28 cellular contexts compared by ENCODE assay signal in genomic region chr17:82091264-82092066, GRCh38. TPM values are rescaled to one million over a fixed set of nuclear protein-coding genes. Genes with fewer than 3 reads are reported as not detected.
DNase-seq lines count a peak whose midpoint lies in the region; ATAC-seq and TF ChIP-seq lines count a peak whose summit lies in the region.
"Had no signal": no experiment of that assay in that cellular context is flagged by ENCODE, and none has a peak within 500 bp of the region (broad histone marks: within the 10 kb centered on the region; RNA-seq: fewer than 3 reads in every experiment).

No MANE protein-coding gene starts in this region.

- no peak overlapping the region for H3K18ac ChIP-seq in neuronal stem cell (ENCODE audit: low read length)

- TF ChIP-seq CTCF in chondrocyte (IDR thresholded peaks at IDR 0.05) = no peak

- no peak overlapping the region for H2BK120ac ChIP-seq in neuronal stem cell (ENCODE audit: low read depth, low read length)

- H3K36me3 ChIP-seq in neuronal stem cell (replicated peaks in 1 of 2; ENCODE audit: control insufficient read depth in 2 of 2, insufficient read depth in 2 of 2, low read length in 2 of 2) = peaks cover 90 to 99% of the 10 kb centered on the region in 2 donors
- H3K36me3 ChIP-seq: uterus had no signal

- H3K79me1 ChIP-seq in neuronal stem cell (ENCODE audit: low read depth, low read length) = peaks cover 71% of the 10 kb centered on the region

- H2AFZ ChIP-seq in neuronal stem cell (ENCODE audit: low read length) = no peak overlapping the region
- H2AFZ ChIP-seq: GM23338 had no signal

- H2BK5ac ChIP-seq in neuronal stem cell (ENCODE audit: low read length) = no peak overlapping the region

- no peak overlapping the region for H3K4ac ChIP-seq in neuronal stem cell (ENCODE audit: low read length)

- no peak overlapping the region for H3K4me3 ChIP-seq in neuronal stem cell (ENCODE audit: low read length in 2 of 2)
- H3K4me3 ChIP-seq: ascending aorta, colonic mucosa, gastroesophageal sphincter, GM23338, right lobe of liver, SJCRH30, spleen, thyroid gland, uterus had no signal

- WGBS in neuronal stem cell (ENCODE audit: extremely low coverage in 2 of 2, insufficient read length in 2 of 2, insufficient replicate concordance in 1 of 2), 2 donors = no CpG with 5 or more reads among the region's 37 CpGs

- no peak overlapping the region for H3K27ac Mint-ChIP-seq in chondrocyte (ENCODE audit: unreplicated experiment)
- H3K27ac Mint-ChIP-seq: activated CD4-positive, alpha-beta T cell treated with anti-CD3 and anti-CD28 coated beads, Interleukin-2, amount 10 ng/mL, durations not matched to agents 24 days and 14 days; activated naive CD8-positive, alpha-beta T cell treated with anti-CD3 and anti-CD28 coated beads for 36 hours; GM23338 had no signal

- H4K8ac ChIP-seq in neuronal stem cell (ENCODE audit: low read depth, low read length) = peak overlapping the region; percentile 3

- H3K4me1 ChIP-seq in neuronal stem cell (ENCODE audit: control insufficient read depth in 2 of 2, insufficient read depth in 1 of 2, low read depth in 1 of 2, low read length in 2 of 2) = peaks cover 6 to 18% of the 10 kb centered on the region in 2 donors

- H3K9ac ChIP-seq in neuronal stem cell (ENCODE audit: low read depth, low read length, poor library complexity) = peak overlapping the region; percentile 44

- no peak overlapping the region for H3K4me3 Mint-ChIP-seq in chondrocyte (ENCODE audit: unreplicated experiment)
- H3K4me3 Mint-ChIP-seq: activated CD4-positive, alpha-beta T cell treated with anti-CD3 and anti-CD28 coated beads, Interleukin-2, amount 10 ng/mL, durations not matched to agents 24 days and 14 days; activated naive CD8-positive, alpha-beta T cell treated with anti-CD3 and anti-CD28 coated beads for 36 hours; GM23338 had no signal

- peak overlapping the region; percentile 95 for H3K23ac ChIP-seq in neuronal stem cell (ENCODE audit: low read depth, low read length, poor library complexity)

- H3K9me3 ChIP-seq in neuronal stem cell (replicated peaks in 1 of 2; ENCODE audit: control insufficient read depth in 2 of 2, insufficient read depth in 1 of 2, low read depth in 1 of 2, low read length in 2 of 2) = no peaks in the 10 kb centered on the region
- H3K9me3 ChIP-seq: ascending aorta, colonic mucosa, gastroesophageal sphincter, right lobe of liver, SJCRH30, spleen, thyroid gland, uterus had no signal

- H2BK15ac ChIP-seq in neuronal stem cell (ENCODE audit: low read length) = no peak overlapping the region

- ATAC-seq in Right ventricle myocardium superior (ENCODE audit: poor library complexity) (no peak), left ventricle myocardium superior (no peak)
- ATAC-seq: gastroesophageal sphincter, GM23338, left colon, right lobe of liver had no signal

- no peak overlapping the region for H2AK5ac ChIP-seq in neuronal stem cell (ENCODE audit: low read depth, low read length)

- intact Hi-C loops in Right ventricle myocardium superior (cut with DNase I) = no loop called here
- intact Hi-C loops in left ventricle myocardium superior (cut with micrococcal nuclease) = no loop called here

- no peaks in the 10 kb centered on the region for H3K27me3 ChIP-seq in neuronal stem cell (ENCODE audit: control insufficient read depth in 3 of 3, insufficient read depth in 3 of 3, low read depth in 1 of 3, low read length in 3 of 3)
- H3K27me3 ChIP-seq: ascending aorta, colonic mucosa, gastroesophageal sphincter, right lobe of liver, SJCRH30, spleen, thyroid gland, uterus had no signal

- H3K36me3 Mint-ChIP-seq in chondrocyte (ENCODE audit: low read depth) = peaks cover 9% of the 10 kb centered on the region

- DNase-seq in Right ventricle myocardium superior (peak; percentile 28), left ventricle myocardium superior (no peak), chondrocyte (ENCODE audit: low spot score) (peak; percentile 89), neuronal stem cell (ENCODE audit: low spot score) (no peak), DMS153 (lab: John Stamatoyannopoulos, UW) (no peak)
- DNase-seq in activated T-cell treated with anti-CD3 and anti-CD28 coated beads, Interleukin-2, amount 50 U/mL, for 48 hours = no peak
- DNase-seq: activated CD4-positive, alpha-beta T cell treated with anti-CD3 and anti-CD28 coated beads, Interleukin-2, amount 10 ng/mL, durations not matched to agents 24 days and 14 days; activated effector memory CD4-positive, alpha-beta T cell treated with Interleukin-2 at 50 U/mL for 16 hours; activated naive CD8-positive, alpha-beta T cell treated with anti-CD3 and anti-CD28 coated beads for 36 hours; colonic mucosa; effector CD4-positive, alpha-beta T cell; hippocampal formation; left colon; NCI-H1048; NCI-H1694; NCI-H446 treated with DMSO at 0.1 percent for 48 hours; NCI-H774; SJCRH30; stimulated activated CD4-positive, alpha-beta T cell treated with anti-CD3 and anti-CD28 coated beads, Interleukin-4, amount 100 ng/mL, for 1 hour; SW 1271; T-helper 9 cell; thyroid gland; uterus had no signal

- peaks cover 11% of the 10 kb centered on the region for H3K4me1 Mint-ChIP-seq in chondrocyte (ENCODE audit: low read depth)

- H3K14ac ChIP-seq in neuronal stem cell (ENCODE audit: low read length) = no peak overlapping the region

- H3K9me3 Mint-ChIP-seq in chondrocyte (ENCODE audit: low read depth) = no peaks in the 10 kb centered on the region
- H3K9me3 Mint-ChIP-seq: activated CD4-positive, alpha-beta T cell treated with anti-CD3 and anti-CD28 coated beads, Interleukin-2, amount 10 ng/mL, durations not matched to agents 24 days and 14 days; activated naive CD8-positive, alpha-beta T cell treated with anti-CD3 and anti-CD28 coated beads for 36 hours; GM23338 had no signal

- no peak overlapping the region for H4K91ac ChIP-seq in neuronal stem cell (ENCODE audit: low read depth, low read length, poor library complexity)

- no peak overlapping the region for H2BK12ac ChIP-seq in neuronal stem cell (ENCODE audit: low read length)

- H3K4me2 ChIP-seq in neuronal stem cell (ENCODE audit: insufficient read depth, low read length, poor library complexity, severe bottlenecking) = no peak overlapping the region
- H3K4me2 ChIP-seq: GM23338 had no signal

- H3K27ac ChIP-seq in neuronal stem cell (replicated peaks; ENCODE audit: low read length) = no peak overlapping the region
- H3K27ac ChIP-seq: ascending aorta, colonic mucosa, gastroesophageal sphincter, right lobe of liver, SJCRH30, spleen, thyroid gland, uterus had no signal

- no peaks in the 10 kb centered on the region for H3K27me3 Mint-ChIP-seq in chondrocyte (ENCODE audit: low read depth)
- H3K27me3 Mint-ChIP-seq: activated CD4-positive, alpha-beta T cell treated with anti-CD3 and anti-CD28 coated beads, Interleukin-2, amount 10 ng/mL, durations not matched to agents 24 days and 14 days; activated naive CD8-positive, alpha-beta T cell treated with anti-CD3 and anti-CD28 coated beads for 36 hours had no signal

RNA-seq across cellular contexts. Expression of gene FASN, which starts 6.6 kb away (rescaled TPM):
- total RNA-seq in Right ventricle myocardium superior (23.0 TPM), left ventricle myocardium superior (17.0 TPM), chondrocyte (132 to 145 TPM (median 141 TPM) in 3 replicates)
- 128 TPM for polyA plus RNA-seq in neuronal stem cell (2013, experiment 1 of 2)
- polyA plus RNA-seq in neuronal stem cell (2013, experiment 2 of 2) = 131 TPM

RNA-seq across cellular contexts. Expression of gene DUS1L, which starts 25.9 kb away (rescaled TPM):
- total RNA-seq in Right ventricle myocardium superior = 57.9 TPM
- 67.7 TPM for total RNA-seq in left ventricle myocardium superior
- 64.0 to 78.4 TPM (median 68.4 TPM) in 3 replicates for total RNA-seq in chondrocyte
- 33.5 TPM for polyA plus RNA-seq in neuronal stem cell (2013, experiment 1 of 2)
- polyA plus RNA-seq in neuronal stem cell (2013, experiment 2 of 2) = 31.8 TPM

RNA-seq across cellular contexts. Expression of gene GPS1, which starts 39.8 kb away (rescaled TPM):
- total RNA-seq in Right ventricle myocardium superior (86.5 TPM), left ventricle myocardium superior (90.6 TPM), chondrocyte (79.8 to 103 TPM (median 82.8 TPM) in 3 replicates)
- polyA plus RNA-seq in neuronal stem cell (2013, experiment 1 of 2) = 67.9 TPM
- 66.6 TPM for polyA plus RNA-seq in neuronal stem cell (2013, experiment 2 of 2)

RNA-seq across cellular contexts. Expression of gene RFNG, which starts 39.9 kb away (rescaled TPM):
- 20.5 TPM for total RNA-seq in Right ventricle myocardium superior
- 21.8 TPM for total RNA-seq in left ventricle myocardium superior
- 29.7 to 47.4 TPM (median 45.2 TPM) in 3 replicates for total RNA-seq in chondrocyte
- polyA plus RNA-seq in neuronal stem cell (2013, experiment 1 of 2) = 25.7 TPM
- polyA plus RNA-seq in neuronal stem cell (2013, experiment 2 of 2) = 26.2 TPM

RNA-seq across cellular contexts. Expression of gene DCXR, which starts 54.0 kb away (rescaled TPM):
- total RNA-seq in Right ventricle myocardium superior = 178 TPM
- total RNA-seq in left ventricle myocardium superior = 177 TPM
- total RNA-seq in chondrocyte = 52.8 to 59.8 TPM (median 58.2 TPM) in 3 replicates
- 72.9 TPM for polyA plus RNA-seq in neuronal stem cell (2013, experiment 1 of 2)
- polyA plus RNA-seq in neuronal stem cell (2013, experiment 2 of 2) = 72.2 TPM

Comparison
In these comparisons a context has a peak if more than half of its experiments do, and no peak if none do; other contexts are left out.
1. DNase-seq: peak in Right ventricle myocardium superior (single experiment) and chondrocyte (single experiment); none in left ventricle myocardium superior (single experiment), neuronal stem cell (single experiment), activated T-cell treated with anti-CD3 and anti-CD28 coated beads, Interleukin-2, amount 50 U/mL, for 48 hours (0 of 2) and DMS153 (single experiment).